Comparison of ENCODE assay signal across 8 cellular contexts in genomic region chr10:103917326-103918052, GRCh38. TPM values are rescaled to one million over a fixed set of nuclear protein-coding genes. Genes with fewer than 3 reads are reported as not detected.
DNase-seq lines count a peak whose midpoint lies in the region; ATAC-seq and TF ChIP-seq lines count a peak whose summit lies in the region.

No MANE protein-coding gene starts in this region.

- peaks cover 18% of the 10 kb centered on the region for H3K9me3 Mint-ChIP-seq in endodermal cell

- no peaks in the 10 kb centered on the region for H3K27me3 Mint-ChIP-seq in endodermal cell (ENCODE audit: insufficient read depth)

- H3K27me3 ChIP-seq in endodermal cell (ENCODE audit: control insufficient read depth, insufficient read depth, low read length, poor library complexity, severe bottlenecking) (no peaks in the 10 kb centered on the region), mucosa of rectum (ENCODE audit: control insufficient read depth in 2 of 2, insufficient read depth in 2 of 2, low read length in 2 of 2) (no peaks in the 10 kb centered on the region)

- ATAC-seq in GM19023 (IDR thresholded peaks at IDR 0.05; ENCODE audit: unreplicated experiment), result peak; percentile 5
- ATAC-seq in HG03175 (IDR thresholded peaks at IDR 0.05; ENCODE audit: unreplicated experiment), result peak; percentile 9

- H3K4me3 ChIP-seq in endodermal cell (ENCODE audit: low read length) (peak overlapping the region; percentile 95), mucosa of rectum (ENCODE audit: low read length in 2 of 2) (peak overlapping the region; percentile 96 to 99), urinary bladder (ENCODE audit: low read depth, low read length) (peak overlapping the region; percentile 44)

- H3K4me1 ChIP-seq in endodermal cell (ENCODE audit: control insufficient read depth, insufficient read depth, low read length) (peaks cover 5% of the 10 kb centered on the region), mucosa of rectum (ENCODE audit: control insufficient read depth in 2 of 2, insufficient read depth in 2 of 2, low read length in 2 of 2) (peaks cover 19 to 30% of the 10 kb centered on the region in 2 donors), urinary bladder (ENCODE audit: insufficient read depth) (peaks cover 2% of the 10 kb centered on the region)

- DNase-seq in Ammon's horn (ENCODE audit: low spot score), result peak; percentile 67
- peak; percentile 55 for DNase-seq in SW480 (ENCODE audit: low spot score)
- DNase-seq in endodermal cell, result no peak
- no peak for DNase-seq in GM10266 (ENCODE audit: extremely low spot score)

- H3K9ac ChIP-seq in endodermal cell (ENCODE audit: extremely low read depth, low read length, poor library complexity, severe bottlenecking) (peak overlapping the region; percentile 65), mucosa of rectum (ENCODE audit: low read depth in 1 of 2, low read length in 2 of 2) (peak overlapping the region; percentile 93 to 99)

- TF ChIP-seq CTCF in endodermal cell (conservative IDR thresholded peaks at IDR 0.05), result no peak
- TF ChIP-seq CTCF in GM10266 (IDR thresholded peaks at IDR 0.05; ENCODE audit: control insufficient read depth, insufficient read depth, low read depth, missing control alignments), result no peak

- WGBS in endodermal cell (ENCODE audit: insufficient coverage in 1 of 2, insufficient read length in 1 of 2), 2 experiments, result 12 to 26% methylated on average over 21 to 28 of the region's 28 CpGs
- 2% methylated on average over 28 of the region's 28 CpGs for WGBS in urinary bladder

- H3K27ac ChIP-seq in endodermal cell (ENCODE audit: low read depth, low read length), result peak overlapping the region; percentile 72
- peak overlapping the region; percentile 97 to 99 for H3K27ac ChIP-seq in mucosa of rectum (ENCODE audit: low read depth in 2 of 2, low read length in 2 of 2)
- H3K27ac ChIP-seq in urinary bladder (ENCODE audit: low read depth), result peak overlapping the region; percentile 85

- peaks cover 15% of the 10 kb centered on the region for H3K36me3 ChIP-seq in endodermal cell (ENCODE audit: control insufficient read depth, insufficient read depth, low read length)
- H3K36me3 ChIP-seq in mucosa of rectum (ENCODE audit: control insufficient read depth in 2 of 2, insufficient read depth in 2 of 2, low read length in 2 of 2), result no peaks in the 10 kb centered on the region
- no peaks in the 10 kb centered on the region for H3K36me3 ChIP-seq in urinary bladder (ENCODE audit: insufficient read depth)

- peak overlapping the region; percentile 96 for H3K27ac Mint-ChIP-seq in endodermal cell

- H3K4me1 Mint-ChIP-seq in endodermal cell, result peaks cover 7% of the 10 kb centered on the region

- H3K36me3 Mint-ChIP-seq in endodermal cell (ENCODE audit: low read depth), result peaks cover 24% of the 10 kb centered on the region

- H3K9me3 ChIP-seq in endodermal cell (ENCODE audit: control insufficient read depth, low read length) (peaks cover 16% of the 10 kb centered on the region), mucosa of rectum (ENCODE audit: control insufficient read depth in 2 of 2, low read length in 2 of 2) (no peaks in the 10 kb centered on the region)

- H3K4me3 Mint-ChIP-seq in endodermal cell, result peak overlapping the region; percentile 87

RNA-seq across cellular contexts. Expression of gene STN1, which starts 0.5 kb away (rescaled TPM):
- total RNA-seq in endodermal cell (10 to 100 TPM; 13.5 to 19.9 TPM), urinary bladder (18.3 TPM)
- 19.2 TPM for polyA plus RNA-seq in endodermal cell (2013, experiment 1 of 2)
- polyA plus RNA-seq in endodermal cell (2013, experiment 2 of 2), result 17.2 TPM
- 22.6 TPM for polyA plus RNA-seq in urinary bladder

RNA-seq across cellular contexts. Expression of gene SLK, which starts 49.5 kb away (rescaled TPM):
- 10 to 100 TPM; 23.4 to 32.9 TPM for total RNA-seq in endodermal cell
- 20.1 TPM for polyA plus RNA-seq in endodermal cell (2013, experiment 1 of 2)
- polyA plus RNA-seq in endodermal cell (2013, experiment 2 of 2), result 25.9 TPM
- total RNA-seq in urinary bladder, result 120 TPM
- polyA plus RNA-seq in urinary bladder, result 32.7 TPM

Comparison
In these comparisons a context has a peak if more than half of its experiments do, and no peak if none do; other contexts are left out.
1. DNase-seq: peak in Ammon's horn (single experiment) and SW480 (single experiment); none in endodermal cell (single experiment) and GM10266 (single experiment).
2. H3K4me3 ChIP-seq: peak in every context shown above with its lines; median percentile 98 in mucosa of rectum; 95 in endodermal cell; 44 in urinary bladder.
3. Peak in every context shown above with its lines, with median percentiles within 50 percentile points of each other: H3K27ac ChIP-seq.